In the genomic region with DNA sequence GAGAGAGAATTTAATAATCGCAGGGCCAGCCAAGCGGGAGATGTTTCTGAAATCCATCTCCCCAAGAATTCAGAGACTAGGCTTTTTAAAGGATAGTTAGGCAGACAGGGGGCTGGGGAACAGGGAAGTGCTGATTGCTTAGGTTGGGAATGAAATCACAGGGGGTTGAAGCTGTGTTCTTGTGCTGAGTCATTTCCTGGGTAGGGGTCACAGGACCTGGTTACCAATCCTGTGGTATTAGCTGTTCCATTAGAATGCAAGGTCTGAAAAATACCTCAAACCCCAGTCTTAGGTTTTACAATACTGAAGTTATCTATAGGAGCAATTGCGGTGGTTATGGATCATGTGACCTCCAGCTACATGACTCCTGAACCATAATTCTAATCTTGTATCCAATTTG, we compare ENCODE assay signal across 1 cellular context.
TF ChIP-seq lines count a peak whose summit lies in the region.

No MANE protein-coding gene starts in this region.

TF ChIP-seq in endothelial cell of umbilical vein, 7 proteins besides CTCF, POLR2A, EP300 and RAD21:
- TF ChIP-seq FOS (IDR thresholded peaks at IDR 0.05; ENCODE audit: borderline replicate concordance, insufficient read depth, low read length) (peak; percentile 36), MYC (IDR thresholded peaks at IDR 0.05; ENCODE audit: low read depth, low read length) (no peak)
